1 cellular context compared by ENCODE assay signal in genomic region chr10:132606031-132606491, GRCh38.
TF ChIP-seq lines count a peak whose summit lies in the region.

No MANE protein-coding gene starts in this region.

TF ChIP-seq in IMR-90, 13 proteins besides CTCF, POLR2A, EP300 and RAD21 (continued from another document):
- TF ChIP-seq BHLHE40 (IDR thresholded peaks at IDR 0.05; ENCODE audit: low read depth, low read length) (no peak), NFE2L2 (IDR thresholded peaks at IDR 0.05; ENCODE audit: low read depth, low read length) (no peak), SMC3 (IDR thresholded peaks at IDR 0.05; ENCODE audit: low read depth, low read length) (no peak)
